Comparison of ENCODE assay signal across 10 cellular contexts in genomic region chr2:203705184-203705583, GRCh38. TPM values are rescaled to one million over a fixed set of nuclear protein-coding genes. Genes with fewer than 3 reads are reported as not detected.
DNase-seq lines count a peak whose midpoint lies in the region; ATAC-seq and TF ChIP-seq lines count a peak whose summit lies in the region.
"Had no signal": no experiment of that assay in that cellular context is flagged by ENCODE, and none has a peak within 500 bp of the region (broad histone marks: within the 10 kb centered on the region; RNA-seq: fewer than 3 reads in every experiment).

No MANE protein-coding gene starts in this region.

- no peak for DNase-seq in Jurkat, Clone E6-1 (ENCODE audit: low read depth, low spot score)
- DNase-seq in T-helper 22 cell (ENCODE audit: low read depth), result peak; percentile 63
- peak; percentile 63 for DNase-seq in activated naive CD4-positive, alpha-beta T cell treated with anti-CD3 and anti-CD28 coated beads, Interleukin-2, amount 10 ng/mL, durations not matched to agents 7 days and 5 days
- DNase-seq in spleen, result no peak
- DNase-seq in AG20443 (ENCODE audit: low spot score), result no peak
- no peak for DNase-seq in MV-4-11 (lab: John Stamatoyannopoulos, UW)
- no peak for DNase-seq in WTC11 (ENCODE audit: low spot score)
- no peak for DNase-seq in left lung
- DNase-seq: MG63 had no signal

- ATAC-seq in WTC11 (no peak), left lung (no peak)
- ATAC-seq: Panc1 had no signal

- H3K4me1 Mint-ChIP-seq in activated naive CD4-positive, alpha-beta T cell treated with anti-CD3 and anti-CD28 coated beads, Interleukin-2, amount 10 ng/mL, durations not matched to agents 7 days and 5 days, result peaks cover 32% of the 10 kb centered on the region
- no peaks in the 10 kb centered on the region for H3K4me1 Mint-ChIP-seq in WTC11

- CTCF ChIA-PET in activated naive CD4-positive, alpha-beta T cell treated with anti-CD3 and anti-CD28 coated beads, Interleukin-2, amount 10 ng/mL, durations not matched to agents 7 days and 5 days (lab: Charles Lee), result interaction anchor here (1.0 to 1.7 kb wide), 2 partner anchors 49 to 110 kb away, joined by 3 read pairs; no protein-coding TSS in a partner anchor
- CTCF ChIA-PET in WTC11 (lab: Charles Lee), result no interaction called here

- no peaks in the 10 kb centered on the region for H3K27me3 Mint-ChIP-seq in activated naive CD4-positive, alpha-beta T cell treated with anti-CD3 and anti-CD28 coated beads, Interleukin-2, amount 10 ng/mL, durations not matched to agents 7 days and 5 days
- no peaks in the 10 kb centered on the region for H3K27me3 Mint-ChIP-seq in WTC11 (ENCODE audit: low read depth)

- H3K9me3 ChIP-seq in spleen (peaks cover 0 to 17% (median 4%) of the 10 kb centered on the region in 8 donors), left lung (peaks cover 0 to 5% of the 10 kb centered on the region in 2 donors)
- H3K9me3 ChIP-seq: MG63 had no signal

- TF ChIP-seq CTCF in spleen (IDR thresholded peaks at IDR 0.05 in 8 of 11, conservative IDR thresholded peaks at IDR 0.05 in 3 of 11), result no peak
- TF ChIP-seq CTCF in WTC11 (IDR thresholded peaks at IDR 0.05), result no peak
- no peak for TF ChIP-seq CTCF in left lung (IDR thresholded peaks at IDR 0.05)

- no peak for TF ChIP-seq POLR2A in spleen (IDR thresholded peaks at IDR 0.05)

- H3K27ac Mint-ChIP-seq in activated naive CD4-positive, alpha-beta T cell treated with anti-CD3 and anti-CD28 coated beads, Interleukin-2, amount 10 ng/mL, durations not matched to agents 7 days and 5 days, result peak overlapping the region; percentile 99
- no peak overlapping the region for H3K27ac Mint-ChIP-seq in WTC11

- no peaks in the 10 kb centered on the region for H3K36me3 ChIP-seq in spleen
- no peaks in the 10 kb centered on the region for H3K36me3 ChIP-seq in left lung
- H3K36me3 ChIP-seq: MG63 had no signal

- peak overlapping the region in 7 of 8 donors; percentile 49 to 84 (median 70) for H3K27ac ChIP-seq in spleen
- no peak overlapping the region for H3K27ac ChIP-seq in left lung

- H3K4me3 Mint-ChIP-seq in activated naive CD4-positive, alpha-beta T cell treated with anti-CD3 and anti-CD28 coated beads, Interleukin-2, amount 10 ng/mL, durations not matched to agents 7 days and 5 days, result peak overlapping the region; percentile 86
- no peak overlapping the region for H3K4me3 Mint-ChIP-seq in WTC11

- peaks cover 33% of the 10 kb centered on the region for H3K36me3 Mint-ChIP-seq in activated naive CD4-positive, alpha-beta T cell treated with anti-CD3 and anti-CD28 coated beads, Interleukin-2, amount 10 ng/mL, durations not matched to agents 7 days and 5 days
- no peaks in the 10 kb centered on the region for H3K36me3 Mint-ChIP-seq in WTC11

- POLR2A ChIA-PET in WTC11 (lab: Charles Lee), result no interaction called here

- H3K27me3 ChIP-seq in spleen (replicated peaks in 1 of 7), result no peaks in the 10 kb centered on the region
- H3K27me3 ChIP-seq in left lung, result no peaks in the 10 kb centered on the region
- H3K27me3 ChIP-seq: MG63 had no signal

- intact Hi-C loops in spleen (cut with DNase I; ENCODE audit: low total_unique reads) (no loop called here), left lung (cut with DNase I) (no loop called here)

- H3K4me1 ChIP-seq in spleen (peaks cover 6 to 43% (median 16%) of the 10 kb centered on the region in 6 donors), left lung (no peaks in the 10 kb centered on the region)

- H3K4me3 ChIP-seq in Jurkat, Clone E6-1 (ENCODE audit: low read length), result peak overlapping the region; percentile 37
- H3K4me3 ChIP-seq in spleen (no peak overlapping the region), left lung (no peak overlapping the region)
- H3K4me3 ChIP-seq: MG63 had no signal

- WGBS in spleen, 5 donors, result 68 to 78% (median 75%) methylated on average over 6 of the region's 6 CpGs

- H3K9me3 Mint-ChIP-seq in activated naive CD4-positive, alpha-beta T cell treated with anti-CD3 and anti-CD28 coated beads, Interleukin-2, amount 10 ng/mL, durations not matched to agents 7 days and 5 days, result peaks cover 2% of the 10 kb centered on the region
- peaks cover 10% of the 10 kb centered on the region for H3K9me3 Mint-ChIP-seq in WTC11

TF ChIP-seq in WTC11, 78 proteins besides CTCF, POLR2A, EP300 and RAD21 (continues in another document):
- TF ChIP-seq SOX15 (CRISPR knock-in tag; IDR thresholded peaks at IDR 0.05), result no peak
- no peak for TF ChIP-seq AR (CRISPR knock-in tag; IDR thresholded peaks at IDR 0.05)
- TF ChIP-seq E2F1 (CRISPR knock-in tag; IDR thresholded peaks at IDR 0.05), result no peak
- TF ChIP-seq IRF2 (CRISPR knock-in tag; IDR thresholded peaks at IDR 0.05; ENCODE audit: borderline replicate concordance, low read depth), result no peak
- TF ChIP-seq NR1H2 (CRISPR knock-in tag; IDR thresholded peaks at IDR 0.05), result no peak
- TF ChIP-seq STAT6 (CRISPR knock-in tag; conservative IDR thresholded peaks at IDR 0.05; ENCODE audit: low read depth), result no peak
- no peak for TF ChIP-seq FOXP4 (CRISPR knock-in tag; IDR thresholded peaks at IDR 0.05)
- TF ChIP-seq MYBL2 (CRISPR knock-in tag; IDR thresholded peaks at IDR 0.05), result no peak

RNA-seq across cellular contexts. Expression of gene CD28, which starts 1.3 kb away (rescaled TPM):
- 6.0 TPM for polyA plus RNA-seq in Jurkat, Clone E6-1 (2012; ENCODE audit: insufficient read depth, insufficient read length)
- total RNA-seq in spleen (10 to 100 TPM in 6 of 7 donors, 1 to 10 TPM in 1; 8.5 to 22.4 (median 17.5) TPM), WTC11 (2021) (0.11 to 0.50 TPM (median 0.16 TPM) in 3 replicates), left lung (1 to 10 TPM; 1.3 to 2.4 TPM)
- polyA plus RNA-seq in spleen, result 1 to 10 TPM; 1.3 to 2.9 (median 2.3) TPM

Comparison
In these comparisons a context has a peak if more than half of its experiments do, and no peak if none do; other contexts are left out.
1. DNase-seq: peak in T-helper 22 cell (single experiment) and activated naive CD4-positive, alpha-beta T cell treated with anti-CD3 and anti-CD28 coated beads, Interleukin-2, amount 10 ng/mL, durations not matched to agents 7 days and 5 days (single experiment); none in Jurkat, Clone E6-1 (single experiment), spleen (single experiment), AG20443 (single experiment), MV-4-11 (single experiment), WTC11 (single experiment) and left lung (0 of 2).
2. H3K27ac ChIP-seq: peak in spleen (7 of 8); none in left lung (0 of 2).